ENCODE assay signal across 7 cellular contexts in the genomic region with DNA sequence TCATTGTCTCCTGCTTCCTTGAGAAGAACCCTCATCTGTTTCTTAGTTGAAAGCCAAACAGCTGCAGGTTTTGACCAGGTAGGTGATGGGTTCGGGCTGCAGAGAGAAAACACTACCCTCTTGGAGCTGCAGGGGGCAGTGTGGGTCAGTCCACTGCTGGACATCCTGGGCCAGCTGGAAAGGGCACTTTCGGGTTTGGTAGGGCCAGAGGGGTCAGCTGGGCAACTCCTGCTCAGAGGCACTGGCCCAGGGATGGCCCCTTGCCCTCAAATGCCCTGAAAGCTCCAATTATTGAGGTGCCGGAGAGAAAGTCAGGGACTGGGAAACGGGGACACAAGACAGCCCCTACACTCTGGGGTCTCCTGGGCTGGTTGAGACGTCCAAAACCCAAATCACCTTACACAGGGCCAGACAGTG.
DNase-seq lines count a peak whose midpoint lies in the region; ATAC-seq and TF ChIP-seq lines count a peak whose summit lies in the region.

No MANE protein-coding gene starts in this region.

- H3K27me3 ChIP-seq in mesenchymal stem cell (ENCODE audit: control insufficient read depth in 1 of 2, insufficient read depth in 1 of 2, low read length in 2 of 2): no peaks in the 10 kb centered on the region
- no peaks in the 10 kb centered on the region for H3K27me3 ChIP-seq in stomach

- no peak overlapping the region for H3K4me3 Mint-ChIP-seq in chondrocyte (ENCODE audit: unreplicated experiment)

- H2BK120ac ChIP-seq in mesenchymal stem cell (ENCODE audit: low read depth, low read length): no peak overlapping the region

- no peak overlapping the region for H2BK5ac ChIP-seq in mesenchymal stem cell (ENCODE audit: low read depth, low read length, poor library complexity, severe bottlenecking)

- H3K9me3 ChIP-seq in mesenchymal stem cell (ENCODE audit: control insufficient read depth, low read length) (no peaks in the 10 kb centered on the region), stomach (no peaks in the 10 kb centered on the region)

- intact Hi-C loops in stomach (cut with DNase I; ENCODE audit: low total_unique reads): no loop called here

- no peaks in the 10 kb centered on the region for H3K36me3 ChIP-seq in mesenchymal stem cell (ENCODE audit: control insufficient read depth in 1 of 2, insufficient read depth in 2 of 2, low read depth in 1 of 2, low read length in 2 of 2)
- no peaks in the 10 kb centered on the region for H3K36me3 ChIP-seq in stomach

- H3K4ac ChIP-seq in mesenchymal stem cell (ENCODE audit: low read depth in 1 of 2, low read length in 2 of 2): no peak overlapping the region

- ATAC-seq in GM18867 (IDR thresholded peaks at IDR 0.05; ENCODE audit: unreplicated experiment) (peak; percentile 86), HG03460 (IDR thresholded peaks at IDR 0.05; ENCODE audit: unreplicated experiment) (peak; percentile 65)

- no peak overlapping the region for H4K91ac ChIP-seq in mesenchymal stem cell (ENCODE audit: low read length)

- no peak overlapping the region for H3K9ac ChIP-seq in mesenchymal stem cell (ENCODE audit: low read length)

- no peak overlapping the region for H3K23ac ChIP-seq in mesenchymal stem cell (ENCODE audit: low read length in 2 of 2)

- TF ChIP-seq CTCF in chondrocyte (IDR thresholded peaks at IDR 0.05) (peak; percentile 79), stomach (IDR thresholded peaks at IDR 0.05) (peak in 5 of 7 experiments; percentile 38 to 75 (median 55))

- H3K36me3 Mint-ChIP-seq in chondrocyte (ENCODE audit: low read depth): peaks cover 2% of the 10 kb centered on the region

- no peak overlapping the region for H2BK12ac ChIP-seq in mesenchymal stem cell (ENCODE audit: low read length in 2 of 2)

- no peak overlapping the region for H4K8ac ChIP-seq in mesenchymal stem cell (ENCODE audit: low read length)

- H2BK15ac ChIP-seq in mesenchymal stem cell (ENCODE audit: low read depth, poor library complexity, severe bottlenecking): no peak overlapping the region

- no peak overlapping the region for H2AFZ ChIP-seq in mesenchymal stem cell (ENCODE audit: low read depth, low read length)

- H2AK5ac ChIP-seq in mesenchymal stem cell (ENCODE audit: low read length, severe bottlenecking): no peak overlapping the region

- H3K9me3 Mint-ChIP-seq in chondrocyte (ENCODE audit: low read depth): no peaks in the 10 kb centered on the region

- no peaks in the 10 kb centered on the region for H3K27me3 Mint-ChIP-seq in chondrocyte (ENCODE audit: low read depth)

- no peak overlapping the region for H3K27ac ChIP-seq in mesenchymal stem cell (ENCODE audit: low read length, poor library complexity, severe bottlenecking)
- H3K27ac ChIP-seq in stomach: no peak overlapping the region

- TF ChIP-seq POLR2A in stomach (IDR thresholded peaks at IDR 0.05): no peak

- H3K18ac ChIP-seq in mesenchymal stem cell (ENCODE audit: low read depth in 1 of 2, low read length in 2 of 2): no peak overlapping the region

- no peaks in the 10 kb centered on the region for H3K79me1 ChIP-seq in mesenchymal stem cell (replicated peaks; ENCODE audit: low read length, poor library complexity, severe bottlenecking)

- no peak overlapping the region for H3K14ac ChIP-seq in mesenchymal stem cell (ENCODE audit: low read length in 2 of 2)

- peaks cover 10% of the 10 kb centered on the region for H3K4me1 Mint-ChIP-seq in chondrocyte (ENCODE audit: low read depth)

- no peak overlapping the region for H3K27ac Mint-ChIP-seq in chondrocyte (ENCODE audit: unreplicated experiment)

- no peak for TF ChIP-seq EP300 in stomach (IDR thresholded peaks at IDR 0.05)

- WGBS in mesenchymal stem cell: 69% methylated on average over 5 of the region's 5 CpGs
- WGBS in stomach, 5 donors: 63 to 72% (median 68%) methylated on average over 5 of the region's 5 CpGs

- no peaks in the 10 kb centered on the region for H3K4me1 ChIP-seq in mesenchymal stem cell (ENCODE audit: control insufficient read depth, insufficient read depth, low read depth, low read length)
- peaks cover 0 to 4% (median 0%) of the 10 kb centered on the region in 4 donors for H3K4me1 ChIP-seq in stomach

- DNase-seq in activated CD4-positive, CD25-positive, alpha-beta regulatory T cell treated with anti-CD3 and anti-CD28 coated beads, Interleukin-2, amount 50 U/mL, for 16 hours (ENCODE audit: low read depth, low spot score): peak; percentile 18
- DNase-seq in chondrocyte (ENCODE audit: low spot score): peak; percentile 59
- DNase-seq in mesenchymal stem cell: peak; percentile 17
- peak; percentile 64 for DNase-seq in stomach
- DNase-seq in COR-L47 (lab: John Stamatoyannopoulos, UW): no peak

- H3K4me3 ChIP-seq in mesenchymal stem cell (ENCODE audit: insufficient read depth in 1 of 2, low read depth in 1 of 2, low read length in 2 of 2): no peak overlapping the region
- no peak overlapping the region for H3K4me3 ChIP-seq in stomach

- H3K4me2 ChIP-seq in mesenchymal stem cell (ENCODE audit: low read length, poor library complexity, severe bottlenecking): no peak overlapping the region
